8 cellular contexts compared by ENCODE assay signal in the genomic region with DNA sequence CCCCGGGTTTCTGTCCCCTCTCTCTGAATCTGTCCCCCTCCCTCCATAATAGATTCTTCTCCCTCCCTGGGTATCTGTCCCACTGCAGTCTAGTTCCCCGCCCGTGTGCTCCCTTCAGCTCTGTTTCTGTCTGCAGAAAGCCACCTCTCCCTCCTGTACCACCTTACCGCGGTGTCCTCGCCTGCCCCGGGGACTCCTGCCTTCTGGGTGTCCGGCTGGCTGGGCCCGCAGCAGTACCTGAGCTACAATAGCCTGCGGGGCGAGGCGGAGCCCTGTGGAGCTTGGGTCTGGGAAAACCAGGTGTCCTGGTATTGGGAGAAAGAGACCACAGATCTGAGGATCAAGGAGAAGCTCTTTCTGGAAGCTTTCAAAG. TPM values are rescaled to one million over a fixed set of nuclear protein-coding genes. Genes with fewer than 3 reads are reported as not detected.
A peak's percentile ranks its signal among the peaks of the same experiment; 100 is the strongest.
DNase-seq lines count a peak whose midpoint lies in the region; ATAC-seq, FAIRE-seq and TF ChIP-seq lines count a peak whose summit lies in the region.

No MANE protein-coding gene starts in this region.

- TF ChIP-seq CTCF in HepG2 (CRISPR knock-in tag; IDR thresholded peaks at IDR 0.05) (0 out of 2 replicates have a peak, but pooled peaks have one; percentile 1), testis (IDR thresholded peaks at IDR 0.05) (no peak)

- H3K36me3 ChIP-seq in HepG2 (replicated peaks in 1 of 2; ENCODE audit: control insufficient read depth in 1 of 2, insufficient read depth in 2 of 2, low read length in 2 of 2): peaks cover 0 to 1% of the 10 kb centered on the region in 2 experiments; a peak in 2 of 5 replicates
- no peaks in the 10 kb centered on the region for H3K36me3 ChIP-seq in testis (ENCODE audit: low read depth, missing control alignments)

- H3K27me3 ChIP-seq in HepG2 (ENCODE audit: control insufficient read depth in 1 of 2, insufficient read depth in 2 of 2, low read length in 2 of 2) (no peaks in the 10 kb centered on the region), testis (no peaks in the 10 kb centered on the region)

- H3K27me3 Mint-ChIP-seq in activated CD4-positive, alpha-beta T cell treated with anti-CD3 and anti-CD28 coated beads for 36 hours: no peaks in the 10 kb centered on the region
- H3K27me3 Mint-ChIP-seq in activated naive CD8-positive, alpha-beta T cell treated with anti-CD3 and anti-CD28 coated beads for 36 hours: no peaks in the 10 kb centered on the region

- in situ Hi-C loops in HepG2 (cut with HindIII; ENCODE audit: extremely low pct_ligation_motif_present, low pct_unique_long_range_greater_than_20kb): no loop called here

- FAIRE-seq in HepG2 (lab: Jason Lieb, UNC): no peak
- FAIRE-seq in HTR-8/SVneo (lab: Jason Lieb, UNC): no peak

- H3K4me3 ChIP-seq in HepG2 (replicated peaks in 1 of 3; ENCODE audit: insufficient read depth in 1 of 3, low read depth in 2 of 3, low read length in 3 of 3): peak overlapping the region; percentile 75 to 89 (median 76)
- H3K4me3 ChIP-seq in testis: peak overlapping the region; percentile 70 to 85

- peaks cover 37% of the 10 kb centered on the region for H3K4me1 ChIP-seq in HepG2 (ENCODE audit: insufficient read depth, low read length)
- peaks cover 14% of the 10 kb centered on the region for H3K4me1 ChIP-seq in testis

- POLR2A ChIA-PET in activated CD4-positive, alpha-beta T cell treated with anti-CD3 and anti-CD28 coated beads for 36 hours (lab: Charles Lee): no interaction called here
- POLR2A ChIA-PET in HepG2 (lab: Yijun Ruan, JAX): interaction anchor here (0.6 to 2.7 kb wide), 16 partner anchors 11 to 164 kb away, joined by 3 to 29 read pairs (median 5); partner anchors contain the start of genes ALDH16A1, NOSIP, PIH1D1 and RCN3

- H3K9me3 ChIP-seq in HepG2 (ENCODE audit: low read length) (no peaks in the 10 kb centered on the region), testis (no peaks in the 10 kb centered on the region)

- peaks cover 2% of the 10 kb centered on the region for H3K36me3 Mint-ChIP-seq in activated CD4-positive, alpha-beta T cell treated with anti-CD3 and anti-CD28 coated beads for 36 hours (ENCODE audit: low read depth)
- no peaks in the 10 kb centered on the region for H3K36me3 Mint-ChIP-seq in activated naive CD8-positive, alpha-beta T cell treated with anti-CD3 and anti-CD28 coated beads for 36 hours

- H3K4me3 Mint-ChIP-seq in activated CD4-positive, alpha-beta T cell treated with anti-CD3 and anti-CD28 coated beads for 36 hours: peak overlapping the region; percentile 76
- peak overlapping the region; percentile 86 for H3K4me3 Mint-ChIP-seq in activated naive CD8-positive, alpha-beta T cell treated with anti-CD3 and anti-CD28 coated beads for 36 hours

- TF ChIP-seq EP300 in HepG2 (IDR thresholded peaks at IDR 0.05; ENCODE audit: low read depth in 2 of 2, low read length in 2 of 2): no peak
- no peak for TF ChIP-seq EP300 in HepG2 (CRISPR knock-in tag; IDR thresholded peaks at IDR 0.05; ENCODE audit: borderline replicate concordance)

- peak overlapping the region; percentile 79 for H3K4me2 ChIP-seq in HepG2 (ENCODE audit: low read depth, low read length)

- peak overlapping the region; percentile 88 for H3K9ac ChIP-seq in HepG2 (ENCODE audit: insufficient read depth, low read depth, low read length)

- H3K4me1 Mint-ChIP-seq in activated CD4-positive, alpha-beta T cell treated with anti-CD3 and anti-CD28 coated beads for 36 hours: peaks cover 36% of the 10 kb centered on the region
- H3K4me1 Mint-ChIP-seq in activated naive CD8-positive, alpha-beta T cell treated with anti-CD3 and anti-CD28 coated beads for 36 hours: peaks cover 15% of the 10 kb centered on the region

- BruUV-seq in HepG2 (replicated peaks; lab: Mats Ljungman, UMichigan): no TSS peak

- H3K79me2 ChIP-seq in HepG2 (ENCODE audit: insufficient read depth, low read length): peaks cover 21% of the 10 kb centered on the region

- no peak for DNase-seq in activated CD4-positive, alpha-beta T cell treated with anti-CD3 and anti-CD28 coated beads for 36 hours
- DNase-seq in activated CD4-positive, alpha-beta T cell treated with anti-CD3 and anti-CD28 coated beads, Interleukin-2, amount 50 U/mL, for 4 hours: no peak
- no peak for DNase-seq in activated naive CD8-positive, alpha-beta T cell treated with anti-CD3 and anti-CD28 coated beads for 36 hours
- DNase-seq in HepG2 (ENCODE audit: low spot score) (no peak), testis (no peak), globus pallidus (ENCODE audit: low spot score) (no peak), posterior vena cava (ENCODE audit: low spot score) (no peak), HTR-8/SVneo (ENCODE audit: insufficient read length, low spot score) (no peak)

- H3K9me3 Mint-ChIP-seq in activated CD4-positive, alpha-beta T cell treated with anti-CD3 and anti-CD28 coated beads for 36 hours (ENCODE audit: low read depth): no peaks in the 10 kb centered on the region
- H3K9me3 Mint-ChIP-seq in activated naive CD8-positive, alpha-beta T cell treated with anti-CD3 and anti-CD28 coated beads for 36 hours: no peaks in the 10 kb centered on the region

- peak overlapping the region; percentile 67 for H3K27ac Mint-ChIP-seq in activated CD4-positive, alpha-beta T cell treated with anti-CD3 and anti-CD28 coated beads for 36 hours
- peak overlapping the region; percentile 65 for H3K27ac Mint-ChIP-seq in activated naive CD8-positive, alpha-beta T cell treated with anti-CD3 and anti-CD28 coated beads for 36 hours

- H4K20me1 ChIP-seq in HepG2 (ENCODE audit: insufficient read depth, low read length): no peaks in the 10 kb centered on the region

- H2AFZ ChIP-seq in HepG2 (ENCODE audit: low read length): no peak overlapping the region

- no peak for TF ChIP-seq RAD21 in HepG2 (CRISPR knock-in tag; IDR thresholded peaks at IDR 0.05)

- peak overlapping the region; percentile 89 for H3K27ac ChIP-seq in HepG2 (ENCODE audit: extremely low read length, insufficient read depth, low read length)
- peak overlapping the region; percentile 91 for H3K27ac ChIP-seq in testis

- CTCF ChIA-PET in activated CD4-positive, alpha-beta T cell treated with anti-CD3 and anti-CD28 coated beads for 36 hours (lab: Charles Lee): interaction anchor here (0.7 to 5.4 kb wide), 2 partner anchors 14 to 33 kb away, joined by 3 to 23 read pairs; partner anchors contain the start of gene RCN3
- CTCF ChIA-PET in HepG2 (lab: Yijun Ruan, JAX; ENCODE audit: low intra/inter-chr PET ratio, low total read pairs): interaction anchor here (0.6 kb wide), 1 partner anchor 51 kb away, joined by 3 read pairs; no protein-coding TSS in a partner anchor

- 1% methylated on average over 12 of the region's 12 CpGs for WGBS in HepG2 (ENCODE audit: low lambda C conversion rate)
- 36 to 42% methylated on average over 12 of the region's 12 CpGs for WGBS in testis, 2 donors

- peak; percentile 36 for ATAC-seq in activated CD4-positive, alpha-beta T cell treated with anti-CD3 and anti-CD28 coated beads for 36 hours
- peak; percentile 26 for ATAC-seq in HepG2

- intact Hi-C loops in activated CD4-positive, alpha-beta T cell treated with anti-CD3 and anti-CD28 coated beads for 36 hours (cut with DNase I, micrococcal nuclease): loop anchor here in 1 of 2 experiments (1.0 kb wide), 1 partner anchor 14 kb away; no protein-coding TSS in a partner anchor
- intact Hi-C loops in HepG2 (cut with micrococcal nuclease; ENCODE audit: unreplicated experiment) (loop anchor here (2.0 kb wide), 1 partner anchor 159 kb away; no protein-coding TSS in a partner anchor), testis (cut with DNase I; ENCODE audit: low total_unique reads) (no loop called here), posterior vena cava (cut with DNase I) (loop anchor here in 1 of 2 donors (10.0 kb wide), 1 partner anchor 151 kb away; the partner anchor contains the start of genes BCL2L12 and IRF3)

- TF ChIP-seq POLR2A in HepG2 (IDR thresholded peaks at IDR 0.05; ENCODE audit: insufficient read depth in 1 of 2, low read depth in 2 of 2, low read length in 2 of 2): no peak
- TF ChIP-seq POLR2A in testis (IDR thresholded peaks at IDR 0.05): no peak

RNA-seq across cellular contexts. Expression of gene FCGRT, which starts 1.3 kb away (rescaled TPM):
- 10 to 100 TPM; 16.3 to 18.1 TPM for total RNA-seq in activated CD4-positive, alpha-beta T cell treated with anti-CD3 and anti-CD28 coated beads for 36 hours
- 10 to 100 TPM; 11.5 to 12.2 TPM for total RNA-seq in activated naive CD8-positive, alpha-beta T cell treated with anti-CD3 and anti-CD28 coated beads for 36 hours
- total RNA-seq in HepG2 (2016; rRNA removed; fragmentation: Illumina TruSeq; extraction: Trizol): 124 and 225 TPM in 2 replicates
- 222 and 258 TPM in 2 replicates for total RNA-seq in HepG2 (2016; cell fraction: cytosol; rRNA removed; fragmentation: Illumina TruSeq; extraction: Trizol; ENCODE audit: low read depth)
- total RNA-seq in HepG2 (2016; cell fraction: insoluble cytoplasmic fraction; rRNA removed; fragmentation: Illumina TruSeq; extraction: Trizol): 102 and 228 TPM in 2 replicates
- 261 and 289 TPM in 2 replicates for total RNA-seq in HepG2 (2016; cell fraction: membrane; rRNA removed; fragmentation: Illumina TruSeq; extraction: Trizol)
- total RNA-seq in HepG2 (2016; cell fraction: nucleus; rRNA removed; fragmentation: Illumina TruSeq; extraction: Trizol): 141 and 165 TPM in 2 replicates
- 121 and 149 TPM in 2 replicates for polyA plus RNA-seq in HepG2 (2011; rRNA removed)
- polyA plus RNA-seq in HepG2 (2011; cell fraction: cytosol; rRNA removed): 105 and 151 TPM in 2 replicates
- 256 and 257 TPM in 2 replicates for polyA plus RNA-seq in HepG2 (2011; cell fraction: nucleus; rRNA removed)
- polyA plus RNA-seq in HepG2 (2012): 143 and 177 TPM in 2 replicates
- 245 and 266 TPM in 2 replicates for polyA plus RNA-seq in HepG2 (2016; cell fraction: cytosol; fragmentation: Illumina TruSeq; extraction: Trizol; ENCODE audit: low read depth)
- 107 and 130 TPM in 2 replicates for polyA plus RNA-seq in HepG2 (2016; cell fraction: insoluble cytoplasmic fraction; fragmentation: Illumina TruSeq; extraction: Trizol; ENCODE audit: low read depth)
- polyA plus RNA-seq in HepG2 (2016; cell fraction: membrane; fragmentation: Illumina TruSeq; extraction: Trizol; ENCODE audit: low read depth): 257 and 263 TPM in 2 replicates
- 289 and 295 TPM in 2 replicates for polyA plus RNA-seq in HepG2 (2016; cell fraction: nucleus; fragmentation: Illumina TruSeq; extraction: Trizol; ENCODE audit: insufficient read depth, low read depth)
- polyA minus RNA-seq in HepG2 (2011; rRNA and poly(A)+ RNA removed; ENCODE audit: low replicate concordance): 0.65 and 115 TPM in 2 replicates
- 72.8 and 82.9 TPM in 2 replicates for polyA minus RNA-seq in HepG2 (2011; cell fraction: cytosol; rRNA and poly(A)+ RNA removed)
- 27.6 and 29.2 TPM in 2 replicates for polyA minus RNA-seq in HepG2 (2011; cell fraction: nucleus; rRNA and poly(A)+ RNA removed)
- total RNA-seq in testis: 10 to 100 TPM; 52.8 to 76.9 TPM
- 130 TPM for polyA plus RNA-seq in testis (ENCODE audit: insufficient read depth, low read depth, low replicate concordance)
- 100 to 1,000 TPM; 192 to 304 TPM for total RNA-seq in posterior vena cava

RNA-seq across cellular contexts. Expression of gene RCN3, which starts 14.1 kb away (rescaled TPM):
- total RNA-seq in activated CD4-positive, alpha-beta T cell treated with anti-CD3 and anti-CD28 coated beads for 36 hours: 10 to 100 TPM; 10.9 to 13.5 TPM
- 1 to 10 TPM; 3.6 to 4.3 TPM for total RNA-seq in activated naive CD8-positive, alpha-beta T cell treated with anti-CD3 and anti-CD28 coated beads for 36 hours
- total RNA-seq in HepG2 (2016; rRNA removed; fragmentation: Illumina TruSeq; extraction: Trizol) (1.7 and 10.1 TPM in 2 replicates), testis (10 to 100 TPM; 19.9 TPM), posterior vena cava (100 to 1,000 TPM in 1 of 2 donors, 10 to 100 TPM in 1; 94.0 to 128 TPM)
- 2.9 TPM in 2 replicates for total RNA-seq in HepG2 (2016; cell fraction: cytosol; rRNA removed; fragmentation: Illumina TruSeq; extraction: Trizol; ENCODE audit: low read depth)
- total RNA-seq in HepG2 (2016; cell fraction: insoluble cytoplasmic fraction; rRNA removed; fragmentation: Illumina TruSeq; extraction: Trizol): 2.5 and 10.4 TPM in 2 replicates
- 3.9 and 4.3 TPM in 2 replicates for total RNA-seq in HepG2 (2016; cell fraction: membrane; rRNA removed; fragmentation: Illumina TruSeq; extraction: Trizol)
- 12.9 and 16.5 TPM in 2 replicates for total RNA-seq in HepG2 (2016; cell fraction: nucleus; rRNA removed; fragmentation: Illumina TruSeq; extraction: Trizol)
- polyA plus RNA-seq in HepG2 (2011; rRNA removed) (3.0 and 3.3 TPM in 2 replicates), testis (ENCODE audit: insufficient read depth, low read depth, low replicate concordance) (42.1 TPM)
- 0.79 and 1.6 TPM in 2 replicates for polyA plus RNA-seq in HepG2 (2011; cell fraction: cytosol; rRNA removed)
- polyA plus RNA-seq in HepG2 (2011; cell fraction: nucleus; rRNA removed): 33.2 and 45.9 TPM in 2 replicates
- 4.9 and 5.2 TPM in 2 replicates for polyA plus RNA-seq in HepG2 (2012)
- 4.8 and 4.9 TPM in 2 replicates for polyA plus RNA-seq in HepG2 (2016; cell fraction: cytosol; fragmentation: Illumina TruSeq; extraction: Trizol; ENCODE audit: low read depth)
- 3.3 and 3.5 TPM in 2 replicates for polyA plus RNA-seq in HepG2 (2016; cell fraction: insoluble cytoplasmic fraction; fragmentation: Illumina TruSeq; extraction: Trizol; ENCODE audit: low read depth)
- polyA plus RNA-seq in HepG2 (2016; cell fraction: membrane; fragmentation: Illumina TruSeq; extraction: Trizol; ENCODE audit: low read depth): 4.3 and 6.1 TPM in 2 replicates
- 61.4 and 74.8 TPM in 2 replicates for polyA plus RNA-seq in HepG2 (2016; cell fraction: nucleus; fragmentation: Illumina TruSeq; extraction: Trizol; ENCODE audit: insufficient read depth, low read depth)
- 0.14 and 0.50 TPM in 2 replicates for polyA minus RNA-seq in HepG2 (2011; rRNA and poly(A)+ RNA removed; ENCODE audit: low replicate concordance)
- not detected in 2 replicates for polyA minus RNA-seq in HepG2 (2011; cell fraction: cytosol; rRNA and poly(A)+ RNA removed)
- polyA minus RNA-seq in HepG2 (2011; cell fraction: nucleus; rRNA and poly(A)+ RNA removed): 3.1 and 4.0 TPM in 2 replicates

RNA-seq across cellular contexts. Expression of gene RPS11, which starts 17.5 kb away (rescaled TPM):
- total RNA-seq in activated CD4-positive, alpha-beta T cell treated with anti-CD3 and anti-CD28 coated beads for 36 hours: 1,000 to 10,000 TPM; 2,778 to 3,370 TPM
- total RNA-seq in activated naive CD8-positive, alpha-beta T cell treated with anti-CD3 and anti-CD28 coated beads for 36 hours: 1,000 to 10,000 TPM; 2,825 to 2,867 TPM
- total RNA-seq in HepG2 (2016; rRNA removed; fragmentation: Illumina TruSeq; extraction: Trizol) (2,345 and 2,734 TPM in 2 replicates), testis (1,000 to 10,000 TPM; 1,958 to 3,437 TPM), posterior vena cava (1,000 to 10,000 TPM; 1,242 to 1,344 TPM)
- 3,922 and 3,962 TPM in 2 replicates for total RNA-seq in HepG2 (2016; cell fraction: cytosol; rRNA removed; fragmentation: Illumina TruSeq; extraction: Trizol; ENCODE audit: low read depth)
- 2,320 and 2,893 TPM in 2 replicates for total RNA-seq in HepG2 (2016; cell fraction: insoluble cytoplasmic fraction; rRNA removed; fragmentation: Illumina TruSeq; extraction: Trizol)
- total RNA-seq in HepG2 (2016; cell fraction: membrane; rRNA removed; fragmentation: Illumina TruSeq; extraction: Trizol): 5,292 and 5,634 TPM in 2 replicates
- total RNA-seq in HepG2 (2016; cell fraction: nucleus; rRNA removed; fragmentation: Illumina TruSeq; extraction: Trizol): 817 and 896 TPM in 2 replicates
- polyA plus RNA-seq in HepG2 (2011; rRNA removed) (2,839 and 2,896 TPM in 2 replicates), testis (ENCODE audit: insufficient read depth, low read depth, low replicate concordance) (2,108 TPM)
- 6,087 and 6,094 TPM in 2 replicates for polyA plus RNA-seq in HepG2 (2011; cell fraction: cytosol; rRNA removed)
- polyA plus RNA-seq in HepG2 (2011; cell fraction: nucleus; rRNA removed): 1,822 and 1,919 TPM in 2 replicates
- polyA plus RNA-seq in HepG2 (2012): 3,444 and 3,595 TPM in 2 replicates
- polyA plus RNA-seq in HepG2 (2016; cell fraction: cytosol; fragmentation: Illumina TruSeq; extraction: Trizol; ENCODE audit: low read depth): 4,821 and 5,462 TPM in 2 replicates
- 3,269 and 3,282 TPM in 2 replicates for polyA plus RNA-seq in HepG2 (2016; cell fraction: insoluble cytoplasmic fraction; fragmentation: Illumina TruSeq; extraction: Trizol; ENCODE audit: low read depth)
- polyA plus RNA-seq in HepG2 (2016; cell fraction: membrane; fragmentation: Illumina TruSeq; extraction: Trizol; ENCODE audit: low read depth): 6,240 and 6,461 TPM in 2 replicates
- polyA plus RNA-seq in HepG2 (2016; cell fraction: nucleus; fragmentation: Illumina TruSeq; extraction: Trizol; ENCODE audit: insufficient read depth, low read depth): 1,822 and 1,918 TPM in 2 replicates
- polyA minus RNA-seq in HepG2 (2011; rRNA and poly(A)+ RNA removed; ENCODE audit: low replicate concordance): 1,415 and 1,765 TPM in 2 replicates
- polyA minus RNA-seq in HepG2 (2011; cell fraction: cytosol; rRNA and poly(A)+ RNA removed): 470 and 550 TPM in 2 replicates
- polyA minus RNA-seq in HepG2 (2011; cell fraction: nucleus; rRNA and poly(A)+ RNA removed): 202 and 266 TPM in 2 replicates

RNA-seq across cellular contexts. Expression of gene RPL13A, which starts 26.3 kb away (rescaled TPM):
- total RNA-seq in activated CD4-positive, alpha-beta T cell treated with anti-CD3 and anti-CD28 coated beads for 36 hours: 1,000 to 10,000 TPM; 3,861 to 3,967 TPM
- total RNA-seq in activated naive CD8-positive, alpha-beta T cell treated with anti-CD3 and anti-CD28 coated beads for 36 hours: 1,000 to 10,000 TPM; 3,663 to 3,691 TPM
- total RNA-seq in HepG2 (2016; rRNA removed; fragmentation: Illumina TruSeq; extraction: Trizol) (2,601 and 3,137 TPM in 2 replicates), testis (1,000 to 10,000 TPM; 1,063 to 1,721 TPM), posterior vena cava (1,000 to 10,000 TPM; 1,658 to 1,769 TPM)
- total RNA-seq in HepG2 (2016; cell fraction: cytosol; rRNA removed; fragmentation: Illumina TruSeq; extraction: Trizol; ENCODE audit: low read depth): 4,258 and 4,636 TPM in 2 replicates
- 2,656 and 3,295 TPM in 2 replicates for total RNA-seq in HepG2 (2016; cell fraction: insoluble cytoplasmic fraction; rRNA removed; fragmentation: Illumina TruSeq; extraction: Trizol)
- total RNA-seq in HepG2 (2016; cell fraction: membrane; rRNA removed; fragmentation: Illumina TruSeq; extraction: Trizol): 7,013 and 7,095 TPM in 2 replicates
- total RNA-seq in HepG2 (2016; cell fraction: nucleus; rRNA removed; fragmentation: Illumina TruSeq; extraction: Trizol): 1,096 and 1,183 TPM in 2 replicates
- polyA plus RNA-seq in HepG2 (2011; rRNA removed) (3,407 and 3,954 TPM in 2 replicates), testis (ENCODE audit: insufficient read depth, low read depth, low replicate concordance) (1,193 TPM)
- 2,986 and 5,309 TPM in 2 replicates for polyA plus RNA-seq in HepG2 (2011; cell fraction: cytosol; rRNA removed)
- polyA plus RNA-seq in HepG2 (2011; cell fraction: nucleus; rRNA removed): 2,708 and 2,782 TPM in 2 replicates
- polyA plus RNA-seq in HepG2 (2012): 2,954 and 4,264 TPM in 2 replicates
- 5,376 and 5,987 TPM in 2 replicates for polyA plus RNA-seq in HepG2 (2016; cell fraction: cytosol; fragmentation: Illumina TruSeq; extraction: Trizol; ENCODE audit: low read depth)
- 3,762 and 3,802 TPM in 2 replicates for polyA plus RNA-seq in HepG2 (2016; cell fraction: insoluble cytoplasmic fraction; fragmentation: Illumina TruSeq; extraction: Trizol; ENCODE audit: low read depth)
- polyA plus RNA-seq in HepG2 (2016; cell fraction: membrane; fragmentation: Illumina TruSeq; extraction: Trizol; ENCODE audit: low read depth): 7,707 and 8,057 TPM in 2 replicates
- 2,294 and 2,333 TPM in 2 replicates for polyA plus RNA-seq in HepG2 (2016; cell fraction: nucleus; fragmentation: Illumina TruSeq; extraction: Trizol; ENCODE audit: insufficient read depth, low read depth)
- 2,394 and 2,613 TPM in 2 replicates for polyA minus RNA-seq in HepG2 (2011; rRNA and poly(A)+ RNA removed; ENCODE audit: low replicate concordance)
- 898 and 937 TPM in 2 replicates for polyA minus RNA-seq in HepG2 (2011; cell fraction: cytosol; rRNA and poly(A)+ RNA removed)
- 1,540 and 1,647 TPM in 2 replicates for polyA minus RNA-seq in HepG2 (2011; cell fraction: nucleus; rRNA and poly(A)+ RNA removed)

RNA-seq across cellular contexts. Expression of gene FLT3LG, which starts 39.7 kb away (rescaled TPM):
- total RNA-seq in activated CD4-positive, alpha-beta T cell treated with anti-CD3 and anti-CD28 coated beads for 36 hours: 10 to 100 TPM; 38.6 to 43.2 TPM
- total RNA-seq in activated naive CD8-positive, alpha-beta T cell treated with anti-CD3 and anti-CD28 coated beads for 36 hours: 10 to 100 TPM; 61.0 to 63.5 TPM
- total RNA-seq in HepG2 (2016; rRNA removed; fragmentation: Illumina TruSeq; extraction: Trizol) (0.58 and 1.5 TPM in 2 replicates), testis (1 to 10 TPM; 3.0 to 4.6 TPM), posterior vena cava (10 to 100 TPM in 1 of 2 donors, 1 to 10 TPM in 1; 7.3 to 12.0 TPM)
- 2.3 and 2.9 TPM in 2 replicates for total RNA-seq in HepG2 (2016; cell fraction: cytosol; rRNA removed; fragmentation: Illumina TruSeq; extraction: Trizol; ENCODE audit: low read depth)
- 0.67 and 1.4 TPM in 2 replicates for total RNA-seq in HepG2 (2016; cell fraction: insoluble cytoplasmic fraction; rRNA removed; fragmentation: Illumina TruSeq; extraction: Trizol)
- 2.2 and 2.3 TPM in 2 replicates for total RNA-seq in HepG2 (2016; cell fraction: membrane; rRNA removed; fragmentation: Illumina TruSeq; extraction: Trizol)
- total RNA-seq in HepG2 (2016; cell fraction: nucleus; rRNA removed; fragmentation: Illumina TruSeq; extraction: Trizol): 1.3 and 2.9 TPM in 2 replicates
- polyA plus RNA-seq in HepG2 (2011; rRNA removed) (2.6 and 3.0 TPM in 2 replicates), testis (ENCODE audit: insufficient read depth, low read depth, low replicate concordance) (7.1 TPM)
- polyA plus RNA-seq in HepG2 (2011; cell fraction: cytosol; rRNA removed): 1.1 and 1.7 TPM in 2 replicates
- 5.2 and 6.9 TPM in 2 replicates for polyA plus RNA-seq in HepG2 (2011; cell fraction: nucleus; rRNA removed)
- 2.0 and 4.6 TPM in 2 replicates for polyA plus RNA-seq in HepG2 (2012)
- polyA plus RNA-seq in HepG2 (2016; cell fraction: cytosol; fragmentation: Illumina TruSeq; extraction: Trizol; ENCODE audit: low read depth): 4.2 and 4.4 TPM in 2 replicates
- 2.3 and 2.4 TPM in 2 replicates for polyA plus RNA-seq in HepG2 (2016; cell fraction: insoluble cytoplasmic fraction; fragmentation: Illumina TruSeq; extraction: Trizol; ENCODE audit: low read depth)
- 2.5 and 3.6 TPM in 2 replicates for polyA plus RNA-seq in HepG2 (2016; cell fraction: membrane; fragmentation: Illumina TruSeq; extraction: Trizol; ENCODE audit: low read depth)
- 7.4 and 8.8 TPM in 2 replicates for polyA plus RNA-seq in HepG2 (2016; cell fraction: nucleus; fragmentation: Illumina TruSeq; extraction: Trizol; ENCODE audit: insufficient read depth, low read depth)
- polyA minus RNA-seq in HepG2 (2011; rRNA and poly(A)+ RNA removed; ENCODE audit: low replicate concordance): 1.2 and 1.7 TPM in 2 replicates
- 0.79 and 2.5 TPM in 2 replicates for polyA minus RNA-seq in HepG2 (2011; cell fraction: cytosol; rRNA and poly(A)+ RNA removed)
- 0.90 and 1.1 TPM in 2 replicates for polyA minus RNA-seq in HepG2 (2011; cell fraction: nucleus; rRNA and poly(A)+ RNA removed)

Comparison
In these comparisons a context has a peak if more than half of its experiments do, and no peak if none do; other contexts are left out.
1. RNA of gene RCN3, which starts 14.1 kb away (total RNA-seq): 94.0 to 128 TPM in posterior vena cava; 19.9 TPM in testis, 10.9 to 13.5 TPM in activated CD4-positive, alpha-beta T cell treated with anti-CD3 and anti-CD28 coated beads for 36 hours, 1.7 to 16.5 TPM in HepG2 and 3.6 to 4.3 TPM in activated naive CD8-positive, alpha-beta T cell treated with anti-CD3 and anti-CD28 coated beads for 36 hours; every median in the first group is over 4 times any median in the second.